23 cellular contexts compared by ENCODE assay signal in genomic region chr13:30078059-30078458, GRCh38.
"Had no signal": no experiment of that assay in that cellular context is flagged by ENCODE, and none has a peak within 500 bp of the region (broad histone marks: within the 10 kb centered on the region; RNA-seq: fewer than 3 reads in every experiment).

No MANE protein-coding gene starts in this region.

- H3K36me3 Mint-ChIP-seq: mesothelial cell of epicardium; natural killer cell treated with Interleukin-12 subunit alpha and Interleukin-12 subunit beta and Interleukin-15 and Interleukin-18, amount 100 ng/mL, for 72 hours; type B pancreatic cell had no signal

- DNase-seq: activated CD4-positive, alpha-beta memory T cell treated with anti-CD3 and anti-CD28 coated beads, Interleukin-2, amount 10 ng/mL, durations not matched to agents 7 days and 5 days; activated CD4-positive, alpha-beta T cell treated with anti-CD3 and anti-CD28 coated beads for 48 hours; activated CD4-positive, CD25-positive, alpha-beta regulatory T cell; activated naive CD4-positive, alpha-beta T cell treated with Interleukin-2 at 50 U/mL for 16 hours; activated T-cell treated with anti-CD3 and anti-CD28 coated beads, Interleukin-2, amount 50 U/mL, for 24 hours; body of pancreas; caudate nucleus; effector memory CD8-positive, alpha-beta T cell; left cardiac atrium; lower lobe of right lung; stimulated activated naive CD8-positive, alpha-beta T cell treated with anti-CD3 and anti-CD28 coated beads, Interleukin-15, amount 100 ng/mL, for 72 hours; T-helper 1 cell; T1000 had no signal

- H3K36me3 ChIP-seq: lower lobe of right lung, right atrium auricular region, suprapubic skin had no signal

- H3K27ac ChIP-seq: body of pancreas, hepatocyte, lower lobe of right lung, right atrium auricular region, skin epidermis, suprapubic skin had no signal

- H2AFZ ChIP-seq: hepatocyte had no signal

- H3K27me3 Mint-ChIP-seq: activated T-cell treated with anti-CD3 and anti-CD28 coated beads, Interleukin-2, amount 50 U/mL, for 24 hours; stimulated activated naive CD8-positive, alpha-beta T cell treated with anti-CD3 and anti-CD28 coated beads, Interleukin-15, amount 100 ng/mL, for 72 hours; type B pancreatic cell had no signal

- ATAC-seq: body of pancreas; effector memory CD8-positive, alpha-beta T cell; left cardiac atrium; lower lobe of right lung; natural killer cell treated with Interleukin-12 subunit alpha and Interleukin-12 subunit beta and Interleukin-15 and Interleukin-18, amount 100 ng/mL, for 72 hours; stimulated activated naive CD8-positive, alpha-beta T cell treated with anti-CD3 and anti-CD28 coated beads, Interleukin-15, amount 100 ng/mL, for 72 hours had no signal

- H3K4me1 ChIP-seq: lower lobe of right lung, right atrium auricular region had no signal

- H3K9me3 Mint-ChIP-seq: activated CD4-positive, alpha-beta memory T cell treated with anti-CD3 and anti-CD28 coated beads, Interleukin-2, amount 10 ng/mL, durations not matched to agents 7 days and 5 days; activated T-cell treated with anti-CD3 and anti-CD28 coated beads, Interleukin-2, amount 50 U/mL, for 24 hours; activated T-helper 2 cell treated with anti-CD3 and anti-CD28 coated beads, Interferon-gamma antibody, Interleukin-2, Interleukin-4, amounts not matched to agents 10 μg/mL and 5 μg/mL and 100 μg/mL, durations not matched to agents 14 hours and 24 hours and 36 hours; effector memory CD8-positive, alpha-beta T cell; natural killer cell treated with Interleukin-12 subunit alpha and Interleukin-12 subunit beta and Interleukin-15 and Interleukin-18, amount 100 ng/mL, for 72 hours; type B pancreatic cell had no signal

- H3K4me2 ChIP-seq: hepatocyte had no signal

- H3K79me2 ChIP-seq: hepatocyte had no signal

- H3K4me3 ChIP-seq: body of pancreas, hepatocyte, lower lobe of right lung, right atrium auricular region, skin epidermis, suprapubic skin had no signal

- H3K4me3 Mint-ChIP-seq: activated CD4-positive, alpha-beta memory T cell treated with anti-CD3 and anti-CD28 coated beads, Interleukin-2, amount 10 ng/mL, durations not matched to agents 7 days and 5 days; activated T-cell treated with anti-CD3 and anti-CD28 coated beads, Interleukin-2, amount 50 U/mL, for 24 hours; effector memory CD8-positive, alpha-beta T cell; mesothelial cell of epicardium; natural killer cell treated with Interleukin-12 subunit alpha and Interleukin-12 subunit beta and Interleukin-15 and Interleukin-18, amount 100 ng/mL, for 72 hours; stimulated activated naive CD8-positive, alpha-beta T cell treated with anti-CD3 and anti-CD28 coated beads, Interleukin-15, amount 100 ng/mL, for 72 hours; type B pancreatic cell had no signal

- H3K4me1 Mint-ChIP-seq: activated CD4-positive, alpha-beta memory T cell treated with anti-CD3 and anti-CD28 coated beads, Interleukin-2, amount 10 ng/mL, durations not matched to agents 7 days and 5 days; stimulated activated naive CD8-positive, alpha-beta T cell treated with anti-CD3 and anti-CD28 coated beads, Interleukin-15, amount 100 ng/mL, for 72 hours had no signal

- H3K27me3 ChIP-seq: body of pancreas, hepatocyte, right atrium auricular region, suprapubic skin had no signal

- H3K27ac Mint-ChIP-seq: activated CD4-positive, alpha-beta memory T cell treated with anti-CD3 and anti-CD28 coated beads, Interleukin-2, amount 10 ng/mL, durations not matched to agents 7 days and 5 days; activated T-cell treated with anti-CD3 and anti-CD28 coated beads, Interleukin-2, amount 50 U/mL, for 24 hours; activated T-helper 2 cell treated with anti-CD3 and anti-CD28 coated beads, Interferon-gamma antibody, Interleukin-2, Interleukin-4, amounts not matched to agents 10 μg/mL and 5 μg/mL and 100 μg/mL, durations not matched to agents 14 hours and 24 hours and 36 hours; effector memory CD8-positive, alpha-beta T cell; mesothelial cell of epicardium; natural killer cell treated with Interleukin-12 subunit alpha and Interleukin-12 subunit beta and Interleukin-15 and Interleukin-18, amount 100 ng/mL, for 72 hours; progenitor cell of endocrine pancreas; stimulated activated naive CD8-positive, alpha-beta T cell treated with anti-CD3 and anti-CD28 coated beads, Interleukin-15, amount 100 ng/mL, for 72 hours; type B pancreatic cell had no signal

- H3K9me3 ChIP-seq: body of pancreas, lower lobe of right lung, right atrium auricular region, suprapubic skin had no signal

- FAIRE-seq: islet of Langerhans had no signal
